17 cellular contexts compared by ENCODE assay signal in genomic region chr3:182058488-182058887, GRCh38.
"Had no signal": no experiment of that assay in that cellular context is flagged by ENCODE, and none has a peak within 500 bp of the region (broad histone marks: within the 10 kb centered on the region; RNA-seq: fewer than 3 reads in every experiment).

No MANE protein-coding gene starts in this region.

- H2AFZ ChIP-seq: hepatocyte had no signal

- H3K4me3 ChIP-seq: hepatocyte, left ventricle myocardium inferior, right atrium auricular region, transverse colon, vagina had no signal

- H3K79me2 ChIP-seq: hepatocyte had no signal

- H3K27ac ChIP-seq: hepatocyte, left ventricle myocardium inferior, neutrophil, right atrium auricular region, transverse colon, vagina had no signal

- H3K9me3 ChIP-seq: left ventricle myocardium inferior, neutrophil, right atrium auricular region, transverse colon, vagina had no signal

- DNase-seq: activated CD4-positive, CD25-positive, alpha-beta regulatory T cell treated with anti-CD3 and anti-CD28 coated beads, Interleukin-2, amount 50 U/mL, for 72 hours; activated naive CD8-positive, alpha-beta T cell treated with anti-CD3 and anti-CD28 coated beads, Interleukin-2, amount 10 ng/mL, durations not matched to agents 7 days and 5 days; dermis blood vessel endothelial cell; erythroblast; islet precursor cell; left ventricle myocardium inferior; mesenchymal stem cell; natural killer cell; stimulated activated CD4-positive, alpha-beta T cell treated with anti-CD3 and anti-CD28 coated beads, Interleukin-15, amount 100 ng/mL, for 24 hours; stimulated activated CD4-positive, alpha-beta T cell treated with anti-CD3 and anti-CD28 coated beads, Interleukin-4, amount 100 ng/mL, for 1 hour; stimulated activated naive CD4-positive, alpha-beta T cell; T-helper 9 cell; transverse colon had no signal

- H3K36me3 ChIP-seq: left ventricle myocardium inferior, neutrophil, right atrium auricular region, transverse colon, vagina had no signal

- ATAC-seq: natural killer cell had no signal

- H3K4me1 ChIP-seq: left ventricle myocardium inferior, right atrium auricular region, transverse colon, vagina had no signal

- H3K27me3 ChIP-seq: hepatocyte, neutrophil, right atrium auricular region, transverse colon, vagina had no signal

- H3K4me2 ChIP-seq: hepatocyte had no signal
